17 cellular contexts compared by ENCODE assay signal in the genomic region with DNA sequence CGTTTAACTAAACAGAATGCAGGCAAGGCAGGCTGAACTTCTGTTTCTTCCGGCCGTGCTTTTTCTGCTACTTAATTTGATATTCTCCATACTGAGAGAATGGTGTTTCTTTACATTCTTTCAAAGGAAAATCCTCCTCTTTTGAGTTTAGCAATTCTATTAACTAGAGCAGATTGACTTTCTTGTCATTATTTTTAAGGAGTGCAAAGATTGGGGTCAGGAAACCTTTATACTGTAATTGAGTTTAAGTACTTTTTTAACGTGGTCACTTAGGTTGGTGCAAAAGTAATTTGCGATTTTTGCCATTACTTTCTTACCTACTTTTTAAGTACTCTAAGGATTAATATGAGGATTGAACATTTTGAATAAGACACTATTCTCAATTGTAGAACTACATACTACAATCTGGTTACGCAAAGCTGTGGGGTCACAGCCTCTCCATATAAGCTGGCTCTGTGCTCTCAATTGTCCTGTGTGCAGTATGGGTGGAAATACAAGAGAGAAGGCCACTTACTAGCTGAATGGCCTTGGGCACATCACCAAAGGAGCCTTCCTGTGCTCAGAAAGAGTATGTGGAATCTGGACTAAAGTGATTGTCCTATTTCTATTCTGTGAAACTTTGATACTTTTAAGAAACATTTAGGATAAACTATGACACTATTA. TPM values are rescaled to one million over a fixed set of nuclear protein-coding genes. Genes with fewer than 3 reads are reported as not detected.
DNase-seq lines count a peak whose midpoint lies in the region; ATAC-seq and TF ChIP-seq lines count a peak whose summit lies in the region.
"Had no signal": no experiment of that assay in that cellular context is flagged by ENCODE, and none has a peak within 500 bp of the region (broad histone marks: within the 10 kb centered on the region; RNA-seq: fewer than 3 reads in every experiment).

No MANE protein-coding gene starts in this region.

- no peak for TF ChIP-seq CTCF in glutamatergic neuron (IDR thresholded peaks at IDR 0.05; ENCODE audit: partially characterized antibody, unreplicated experiment)

- H3K27me3 Mint-ChIP-seq in activated CD4-positive, alpha-beta T cell treated with anti-CD3 and anti-CD28 coated beads, Interleukin-2, amount 10 ng/mL, durations not matched to agents 24 days and 14 days, result no peaks in the 10 kb centered on the region
- no peaks in the 10 kb centered on the region for H3K27me3 Mint-ChIP-seq in activated CD4-positive, alpha-beta memory T cell treated with anti-CD3 and anti-CD28 coated beads, Interleukin-2, amount 10 ng/mL, durations not matched to agents 7 days and 5 days
- H3K27me3 Mint-ChIP-seq in glutamatergic neuron (ENCODE audit: unreplicated experiment), result no peaks in the 10 kb centered on the region
- no peaks in the 10 kb centered on the region for H3K27me3 Mint-ChIP-seq in stimulated activated naive B cell treated with anti-CD40 and anti-IgM and Interleukin-4, amounts not matched to agents 10 μg/mL and 1 μg/mL and 100 μg/mL, for 72 hours
- H3K27me3 Mint-ChIP-seq: IgD-negative memory B cell had no signal

- ATAC-seq in stimulated activated naive B cell treated with anti-CD40 and anti-IgM and Interleukin-4, amounts not matched to agents 10 μg/mL and 1 μg/mL and 100 μg/mL, for 72 hours (replicated peaks), result peak in 1 of 2 donors; percentile 8
- no peak for ATAC-seq in GM18498 (IDR thresholded peaks at IDR 0.05; ENCODE audit: unreplicated experiment)
- ATAC-seq: mucosa of descending colon had no signal

- H3K4me3 Mint-ChIP-seq in activated CD4-positive, alpha-beta T cell treated with anti-CD3 and anti-CD28 coated beads, Interleukin-2, amount 10 ng/mL, durations not matched to agents 24 days and 14 days, result peak overlapping the region; percentile 83
- H3K4me3 Mint-ChIP-seq in activated CD4-positive, alpha-beta memory T cell treated with anti-CD3 and anti-CD28 coated beads, Interleukin-2, amount 10 ng/mL, durations not matched to agents 7 days and 5 days, result peak overlapping the region; percentile 59
- H3K4me3 Mint-ChIP-seq in glutamatergic neuron (ENCODE audit: unreplicated experiment), result peak overlapping the region; percentile 46
- peak overlapping the region; percentile 6 to 45 for H3K4me3 Mint-ChIP-seq in stimulated activated naive B cell treated with anti-CD40 and anti-IgM and Interleukin-4, amounts not matched to agents 10 μg/mL and 1 μg/mL and 100 μg/mL, for 72 hours

- DNase-seq in activated CD4-positive, alpha-beta T cell treated with anti-CD3 and anti-CD28 coated beads, Interleukin-2, amount 10 ng/mL, durations not matched to agents 24 days and 14 days, result no peak
- DNase-seq in activated CD4-positive, alpha-beta T cell treated with anti-CD3 and anti-CD28 coated beads, Interleukin-2, amount 50 U/mL, for 4 hours, result no peak
- DNase-seq in activated CD4-positive, alpha-beta memory T cell treated with anti-CD3 and anti-CD28 coated beads, Interleukin-2, amount 10 ng/mL, durations not matched to agents 7 days and 5 days, result no peak
- DNase-seq in glutamatergic neuron (no peak), NCI-H1436 treated with DMSO at 0.1 percent for 48 hours (lab: John Stamatoyannopoulos, UW) (no peak), NOMO-1 treated with DMSO at 0.1 percent for 48 hours (lab: John Stamatoyannopoulos, UW; ENCODE audit: unreplicated experiment) (no peak)
- no peak for DNase-seq in stimulated activated naive B cell treated with anti-CD40 and anti-IgM and Interleukin-4, amounts not matched to agents 10 μg/mL and 1 μg/mL and 100 μg/mL, for 72 hours
- DNase-seq: amygdala, colonic mucosa, H7, head of caudate nucleus, kidney glomerular epithelial cell, mucosa of descending colon, NCI-H1092, SHP77 treated with DMSO at 0.1 percent for 48 hours had no signal

- intact Hi-C loops in activated CD4-positive, alpha-beta T cell treated with anti-CD3 and anti-CD28 coated beads, Interleukin-2, amount 10 ng/mL, durations not matched to agents 24 days and 14 days (cut with micrococcal nuclease), result loop anchor here (1.0 to 2.0 kb wide), 7 partner anchors 10 to 141 kb away; no protein-coding TSS in a partner anchor

- peak overlapping the region; percentile 90 for H3K27ac Mint-ChIP-seq in activated CD4-positive, alpha-beta T cell treated with anti-CD3 and anti-CD28 coated beads, Interleukin-2, amount 10 ng/mL, durations not matched to agents 24 days and 14 days
- peak overlapping the region; percentile 87 for H3K27ac Mint-ChIP-seq in activated CD4-positive, alpha-beta memory T cell treated with anti-CD3 and anti-CD28 coated beads, Interleukin-2, amount 10 ng/mL, durations not matched to agents 7 days and 5 days
- no peak overlapping the region for H3K27ac Mint-ChIP-seq in glutamatergic neuron (ENCODE audit: unreplicated experiment)
- H3K27ac Mint-ChIP-seq in stimulated activated naive B cell treated with anti-CD40 and anti-IgM and Interleukin-4, amounts not matched to agents 10 μg/mL and 1 μg/mL and 100 μg/mL, for 72 hours, result peak overlapping the region; percentile 65

- H3K9me3 Mint-ChIP-seq in activated CD4-positive, alpha-beta T cell treated with anti-CD3 and anti-CD28 coated beads, Interleukin-2, amount 10 ng/mL, durations not matched to agents 24 days and 14 days, result no peaks in the 10 kb centered on the region
- no peaks in the 10 kb centered on the region for H3K9me3 Mint-ChIP-seq in activated CD4-positive, alpha-beta memory T cell treated with anti-CD3 and anti-CD28 coated beads, Interleukin-2, amount 10 ng/mL, durations not matched to agents 7 days and 5 days
- no peaks in the 10 kb centered on the region for H3K9me3 Mint-ChIP-seq in glutamatergic neuron (ENCODE audit: unreplicated experiment)
- H3K9me3 Mint-ChIP-seq in stimulated activated naive B cell treated with anti-CD40 and anti-IgM and Interleukin-4, amounts not matched to agents 10 μg/mL and 1 μg/mL and 100 μg/mL, for 72 hours, result no peaks in the 10 kb centered on the region
- H3K9me3 Mint-ChIP-seq: IgD-negative memory B cell had no signal

- CTCF ChIA-PET in activated CD4-positive, alpha-beta memory T cell treated with anti-CD3 and anti-CD28 coated beads, Interleukin-2, amount 10 ng/mL, durations not matched to agents 7 days and 5 days (lab: Charles Lee), result interaction anchor here (1.0 to 1.5 kb wide), 6 partner anchors 11 to 45 kb away, joined by 3 to 7 read pairs (median 3); no protein-coding TSS in a partner anchor

- peaks cover 76% of the 10 kb centered on the region for H3K4me1 Mint-ChIP-seq in activated CD4-positive, alpha-beta T cell treated with anti-CD3 and anti-CD28 coated beads, Interleukin-2, amount 10 ng/mL, durations not matched to agents 24 days and 14 days
- H3K4me1 Mint-ChIP-seq in activated CD4-positive, alpha-beta memory T cell treated with anti-CD3 and anti-CD28 coated beads, Interleukin-2, amount 10 ng/mL, durations not matched to agents 7 days and 5 days, result peaks cover 87% of the 10 kb centered on the region
- peaks cover 25% of the 10 kb centered on the region for H3K4me1 Mint-ChIP-seq in glutamatergic neuron (ENCODE audit: low read depth, unreplicated experiment)
- H3K4me1 Mint-ChIP-seq in stimulated activated naive B cell treated with anti-CD40 and anti-IgM and Interleukin-4, amounts not matched to agents 10 μg/mL and 1 μg/mL and 100 μg/mL, for 72 hours, result peaks cover 48 to 77% of the 10 kb centered on the region in 2 donors

- peaks cover 27% of the 10 kb centered on the region for H3K36me3 Mint-ChIP-seq in activated CD4-positive, alpha-beta T cell treated with anti-CD3 and anti-CD28 coated beads, Interleukin-2, amount 10 ng/mL, durations not matched to agents 24 days and 14 days (ENCODE audit: low read depth)
- peaks cover 19% of the 10 kb centered on the region for H3K36me3 Mint-ChIP-seq in activated CD4-positive, alpha-beta memory T cell treated with anti-CD3 and anti-CD28 coated beads, Interleukin-2, amount 10 ng/mL, durations not matched to agents 7 days and 5 days (ENCODE audit: low read depth)
- H3K36me3 Mint-ChIP-seq in glutamatergic neuron (ENCODE audit: unreplicated experiment), result no peaks in the 10 kb centered on the region
- peaks cover 9 to 19% of the 10 kb centered on the region in 2 donors for H3K36me3 Mint-ChIP-seq in stimulated activated naive B cell treated with anti-CD40 and anti-IgM and Interleukin-4, amounts not matched to agents 10 μg/mL and 1 μg/mL and 100 μg/mL, for 72 hours

- POLR2A ChIA-PET in activated CD4-positive, alpha-beta memory T cell treated with anti-CD3 and anti-CD28 coated beads, Interleukin-2, amount 10 ng/mL, durations not matched to agents 7 days and 5 days (lab: Charles Lee), result interaction anchor here (1.2 to 8.5 kb wide), 11 partner anchors 7 to 223 kb away, joined by 4 to 119 read pairs (median 10); partner anchors contain the start of genes CITED2, HECA and TXLNB

RNA-seq across cellular contexts. Expression of gene HECA, which starts 16.7 kb away (rescaled TPM):
- 45.7 and 47.7 TPM in 2 replicates for total RNA-seq in activated CD4-positive, alpha-beta T cell treated with anti-CD3 and anti-CD28 coated beads, Interleukin-2, amount 10 ng/mL, durations not matched to agents 24 days and 14 days
- 10 to 100 TPM; 78.9 to 81.7 TPM for total RNA-seq in activated CD4-positive, alpha-beta memory T cell treated with anti-CD3 and anti-CD28 coated beads, Interleukin-2, amount 10 ng/mL, durations not matched to agents 7 days and 5 days
- total RNA-seq in glutamatergic neuron (ENCODE audit: unreplicated experiment), result 21.0 TPM

Comparison
In these comparisons a context has a peak if more than half of its experiments do, and no peak if none do; other contexts are left out.
1. H3K4me3 Mint-ChIP-seq: peak in every context shown above with its lines; median percentile 83 in activated CD4-positive, alpha-beta T cell treated with anti-CD3 and anti-CD28 coated beads, Interleukin-2, amount 10 ng/mL, durations not matched to agents 24 days and 14 days; 59 in activated CD4-positive, alpha-beta memory T cell treated with anti-CD3 and anti-CD28 coated beads, Interleukin-2, amount 10 ng/mL, durations not matched to agents 7 days and 5 days; 46 in glutamatergic neuron; 26 in stimulated activated naive B cell treated with anti-CD40 and anti-IgM and Interleukin-4, amounts not matched to agents 10 μg/mL and 1 μg/mL and 100 μg/mL, for 72 hours.